1 cellular context compared by ENCODE assay signal in the genomic region with DNA sequence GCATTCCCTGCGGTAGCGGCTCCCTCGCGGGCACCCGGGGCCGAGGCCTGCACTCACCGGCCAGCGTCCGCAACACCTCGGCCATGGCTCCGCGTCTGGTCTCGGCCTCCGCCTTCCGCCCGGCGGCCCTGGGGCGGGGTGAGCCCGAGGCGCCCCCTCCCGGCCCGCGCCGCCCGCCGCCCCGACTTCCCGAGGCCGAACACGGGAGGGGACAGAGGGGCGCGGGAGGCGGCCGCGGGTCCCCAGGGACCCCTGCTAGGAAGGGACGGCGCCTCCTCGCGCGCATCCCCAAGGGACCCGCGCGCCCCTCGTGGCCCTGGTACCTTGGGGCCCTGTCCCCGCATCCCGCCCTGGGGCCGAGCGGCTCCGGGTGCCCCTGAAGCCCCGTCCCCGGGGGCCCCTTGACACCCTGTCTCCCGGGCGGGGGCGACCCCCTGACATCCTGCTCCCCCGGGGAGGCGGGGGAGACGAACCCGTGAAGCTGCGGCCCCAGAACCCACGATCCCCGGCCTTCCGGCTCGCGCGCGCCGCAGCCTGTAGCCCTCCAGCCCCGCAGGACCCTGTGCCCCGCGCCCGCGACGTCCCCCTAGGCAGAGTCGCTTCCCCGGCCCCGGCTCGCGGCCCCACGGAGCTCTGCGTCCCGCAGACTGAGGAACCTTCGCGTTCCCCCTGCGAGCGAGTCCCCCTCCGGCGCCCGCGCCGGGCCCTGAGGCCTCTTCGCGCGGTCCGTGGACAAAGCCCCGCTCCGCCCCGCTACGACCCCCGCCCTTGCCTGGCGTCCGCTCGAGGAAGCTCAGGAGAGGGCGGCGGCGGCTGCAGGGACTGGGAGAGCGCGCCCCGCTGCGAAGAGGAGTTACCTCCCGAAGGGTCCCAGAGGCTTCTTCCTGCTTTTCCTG.
TF ChIP-seq lines count a peak whose summit lies in the region.

A gene (minus strand): TSS at position 97 of the 896 bp plus-strand sequence.

TF ChIP-seq in K562, 482 proteins besides CTCF, POLR2A, EP300 and RAD21 (continued from another document and continues in another):
- TF ChIP-seq, protein P1, sequence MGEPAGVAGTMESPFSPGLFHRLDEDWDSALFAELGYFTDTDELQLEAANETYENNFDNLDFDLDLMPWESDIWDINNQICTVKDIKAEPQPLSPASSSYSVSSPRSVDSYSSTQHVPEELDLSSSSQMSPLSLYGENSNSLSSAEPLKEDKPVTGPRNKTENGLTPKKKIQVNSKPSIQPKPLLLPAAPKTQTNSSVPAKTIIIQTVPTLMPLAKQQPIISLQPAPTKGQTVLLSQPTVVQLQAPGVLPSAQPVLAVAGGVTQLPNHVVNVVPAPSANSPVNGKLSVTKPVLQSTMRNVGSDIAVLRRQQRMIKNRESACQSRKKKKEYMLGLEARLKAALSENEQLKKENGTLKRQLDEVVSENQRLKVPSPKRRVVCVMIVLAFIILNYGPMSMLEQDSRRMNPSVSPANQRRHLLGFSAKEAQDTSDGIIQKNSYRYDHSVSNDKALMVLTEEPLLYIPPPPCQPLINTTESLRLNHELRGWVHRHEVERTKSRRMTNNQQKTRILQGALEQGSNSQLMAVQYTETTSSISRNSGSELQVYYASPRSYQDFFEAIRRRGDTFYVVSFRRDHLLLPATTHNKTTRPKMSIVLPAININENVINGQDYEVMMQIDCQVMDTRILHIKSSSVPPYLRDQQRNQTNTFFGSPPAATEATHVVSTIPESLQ (CRISPR knock-in tag; IDR thresholded peaks at IDR 0.05) = peak; percentile 65
- TF ChIP-seq STAG1 (CRISPR knock-in tag; IDR thresholded peaks at IDR 0.05; ENCODE audit: borderline replicate concordance) (no peak), HMGN3 (IDR thresholded peaks at IDR 0.05; ENCODE audit: borderline replicate concordance, extremely low read depth, insufficient read length, low read depth, low read length) (peak; percentile 16), ZNF140 (CRISPR knock-in tag; IDR thresholded peaks at IDR 0.05) (no peak), ZNF778 (CRISPR knock-in tag; IDR thresholded peaks at IDR 0.05) (no peak), PCBP1 (IDR thresholded peaks at IDR 0.05; ENCODE audit: low read depth, low read length, poor library complexity, severe bottlenecking) (peak; percentile 75), SMARCC2 (IDR thresholded peaks at IDR 0.05; ENCODE audit: low read depth) (no peak), SAP30 (IDR thresholded peaks at IDR 0.05; ENCODE audit: borderline replicate concordance, insufficient read depth, low read depth, low read length, poor library complexity, severe bottlenecking) (peak; percentile 25), ZNF764 (CRISPR knock-in tag; IDR thresholded peaks at IDR 0.05; ENCODE audit: low read depth) (no peak), LARP7 (IDR thresholded peaks at IDR 0.05) (no peak), DACH1 (IDR thresholded peaks at IDR 0.05; ENCODE audit: partially characterized antibody) (no peak), POLR2G (IDR thresholded peaks at IDR 0.05; ENCODE audit: low read depth, low read length) (peak; percentile 85), DPF2 (IDR thresholded peaks at IDR 0.05) (no peak), ZNF76 (CRISPR knock-in tag; IDR thresholded peaks at IDR 0.05; ENCODE audit: borderline replicate concordance) (no peak), E2F3 (CRISPR knock-in tag; IDR thresholded peaks at IDR 0.05) (no peak), MAZ (CRISPR knock-in tag; conservative IDR thresholded peaks at IDR 0.05 in 1 of 2, IDR thresholded peaks at IDR 0.05 in 1 of 2) (peak in 1 of 2 experiments; percentile 75; a peak in 2 of 4 replicates), HCFC1 (IDR thresholded peaks at IDR 0.05; ENCODE audit: low read depth, low read length) (no peak; the same call in 1 of the 2 replicates), ZNF324 (CRISPR knock-in tag; IDR thresholded peaks at IDR 0.05) (no peak), PTTG1 (tag; IDR thresholded peaks at IDR 0.05; ENCODE audit: low read depth) (no peak), HDAC1 (IDR thresholded peaks at IDR 0.05) (no peak), NR4A1 (CRISPR knock-in tag; IDR thresholded peaks at IDR 0.05) (no peak), NR4A1 (tag; IDR thresholded peaks at IDR 0.05) (no peak), LEF1 (IDR thresholded peaks at IDR 0.05) (no peak), BCL6 (CRISPR knock-in tag; IDR thresholded peaks at IDR 0.05) (no peak), FOXM1 (IDR thresholded peaks at IDR 0.05; ENCODE audit: low read depth) (no peak), FOXM1 (CRISPR knock-in tag; IDR thresholded peaks at IDR 0.05; ENCODE audit: low read depth) (0 out of 2 replicates have a peak, but pooled peaks have one; percentile 27), KAT7 (CRISPR knock-in tag; IDR thresholded peaks at IDR 0.05; ENCODE audit: borderline replicate concordance) (peak; percentile 42; the same call in 1 of the 2 replicates), CSDE1 (IDR thresholded peaks at IDR 0.05) (no peak), PHF8 (IDR thresholded peaks at IDR 0.05; ENCODE audit: borderline replicate concordance, low read length) (peak; percentile 60; the same call in 1 of the 2 replicates), HDAC8 (tag; IDR thresholded peaks at IDR 0.05) (no peak), ZNF431 (CRISPR knock-in tag; IDR thresholded peaks at IDR 0.05) (peak; percentile 47; the same call in 1 of the 2 replicates), SMAD3 (CRISPR knock-in tag; conservative IDR thresholded peaks at IDR 0.05) (no peak), ELF4 (CRISPR knock-in tag; IDR thresholded peaks at IDR 0.05) (no peak), FOXK2 (conservative IDR thresholded peaks at IDR 0.05 in 1 of 2, IDR thresholded peaks at IDR 0.05 in 1 of 2; ENCODE audit: low read depth in 2 of 2) (no peak), ZNF134 (CRISPR knock-in tag; conservative IDR thresholded peaks at IDR 0.05) (no peak), KLF13 (tag; IDR thresholded peaks at IDR 0.05; ENCODE audit: borderline replicate concordance, low read depth) (no peak), CREB1 (IDR thresholded peaks at IDR 0.05) (no peak), CREB1 (CRISPR knock-in tag; IDR thresholded peaks at IDR 0.05) (no peak), JUND (IDR thresholded peaks at IDR 0.05; ENCODE audit: borderline replicate concordance, low read depth, low read length) (no peak), JUND (tag; IDR thresholded peaks at IDR 0.05; ENCODE audit: borderline replicate concordance, low read depth, low read length) (no peak), EHMT2 (IDR thresholded peaks at IDR 0.05) (no peak)
- TF ChIP-seq, protein P2, sequence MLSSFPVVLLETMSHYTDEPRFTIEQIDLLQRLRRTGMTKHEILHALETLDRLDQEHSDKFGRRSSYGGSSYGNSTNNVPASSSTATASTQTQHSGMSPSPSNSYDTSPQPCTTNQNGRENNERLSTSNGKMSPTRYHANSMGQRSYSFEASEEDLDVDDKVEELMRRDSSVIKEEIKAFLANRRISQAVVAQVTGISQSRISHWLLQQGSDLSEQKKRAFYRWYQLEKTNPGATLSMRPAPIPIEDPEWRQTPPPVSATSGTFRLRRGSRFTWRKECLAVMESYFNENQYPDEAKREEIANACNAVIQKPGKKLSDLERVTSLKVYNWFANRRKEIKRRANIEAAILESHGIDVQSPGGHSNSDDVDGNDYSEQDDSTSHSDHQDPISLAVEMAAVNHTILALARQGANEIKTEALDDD (IDR thresholded peaks at IDR 0.05) = no peak
- TF ChIP-seq, protein P3, sequence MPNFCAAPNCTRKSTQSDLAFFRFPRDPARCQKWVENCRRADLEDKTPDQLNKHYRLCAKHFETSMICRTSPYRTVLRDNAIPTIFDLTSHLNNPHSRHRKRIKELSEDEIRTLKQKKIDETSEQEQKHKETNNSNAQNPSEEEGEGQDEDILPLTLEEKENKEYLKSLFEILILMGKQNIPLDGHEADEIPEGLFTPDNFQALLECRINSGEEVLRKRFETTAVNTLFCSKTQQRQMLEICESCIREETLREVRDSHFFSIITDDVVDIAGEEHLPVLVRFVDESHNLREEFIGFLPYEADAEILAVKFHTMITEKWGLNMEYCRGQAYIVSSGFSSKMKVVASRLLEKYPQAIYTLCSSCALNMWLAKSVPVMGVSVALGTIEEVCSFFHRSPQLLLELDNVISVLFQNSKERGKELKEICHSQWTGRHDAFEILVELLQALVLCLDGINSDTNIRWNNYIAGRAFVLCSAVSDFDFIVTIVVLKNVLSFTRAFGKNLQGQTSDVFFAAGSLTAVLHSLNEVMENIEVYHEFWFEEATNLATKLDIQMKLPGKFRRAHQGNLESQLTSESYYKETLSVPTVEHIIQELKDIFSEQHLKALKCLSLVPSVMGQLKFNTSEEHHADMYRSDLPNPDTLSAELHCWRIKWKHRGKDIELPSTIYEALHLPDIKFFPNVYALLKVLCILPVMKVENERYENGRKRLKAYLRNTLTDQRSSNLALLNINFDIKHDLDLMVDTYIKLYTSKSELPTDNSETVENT (CRISPR knock-in tag; IDR thresholded peaks at IDR 0.05) = 0 out of 2 replicates have a peak, but pooled peaks have one; percentile 38
- TF ChIP-seq, protein P4, sequence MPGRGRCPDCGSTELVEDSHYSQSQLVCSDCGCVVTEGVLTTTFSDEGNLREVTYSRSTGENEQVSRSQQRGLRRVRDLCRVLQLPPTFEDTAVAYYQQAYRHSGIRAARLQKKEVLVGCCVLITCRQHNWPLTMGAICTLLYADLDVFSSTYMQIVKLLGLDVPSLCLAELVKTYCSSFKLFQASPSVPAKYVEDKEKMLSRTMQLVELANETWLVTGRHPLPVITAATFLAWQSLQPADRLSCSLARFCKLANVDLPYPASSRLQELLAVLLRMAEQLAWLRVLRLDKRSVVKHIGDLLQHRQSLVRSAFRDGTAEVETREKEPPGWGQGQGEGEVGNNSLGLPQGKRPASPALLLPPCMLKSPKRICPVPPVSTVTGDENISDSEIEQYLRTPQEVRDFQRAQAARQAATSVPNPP (IDR thresholded peaks at IDR 0.05; ENCODE audit: borderline replicate concordance, insufficient read depth, insufficient read length) = no peak
- TF ChIP-seq, protein P5, sequence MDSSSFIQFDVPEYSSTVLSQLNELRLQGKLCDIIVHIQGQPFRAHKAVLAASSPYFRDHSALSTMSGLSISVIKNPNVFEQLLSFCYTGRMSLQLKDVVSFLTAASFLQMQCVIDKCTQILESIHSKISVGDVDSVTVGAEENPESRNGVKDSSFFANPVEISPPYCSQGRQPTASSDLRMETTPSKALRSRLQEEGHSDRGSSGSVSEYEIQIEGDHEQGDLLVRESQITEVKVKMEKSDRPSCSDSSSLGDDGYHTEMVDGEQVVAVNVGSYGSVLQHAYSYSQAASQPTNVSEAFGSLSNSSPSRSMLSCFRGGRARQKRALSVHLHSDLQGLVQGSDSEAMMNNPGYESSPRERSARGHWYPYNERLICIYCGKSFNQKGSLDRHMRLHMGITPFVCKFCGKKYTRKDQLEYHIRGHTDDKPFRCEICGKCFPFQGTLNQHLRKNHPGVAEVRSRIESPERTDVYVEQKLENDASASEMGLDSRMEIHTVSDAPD (CRISPR knock-in tag; IDR thresholded peaks at IDR 0.05) = no peak
- TF ChIP-seq, protein P6, sequence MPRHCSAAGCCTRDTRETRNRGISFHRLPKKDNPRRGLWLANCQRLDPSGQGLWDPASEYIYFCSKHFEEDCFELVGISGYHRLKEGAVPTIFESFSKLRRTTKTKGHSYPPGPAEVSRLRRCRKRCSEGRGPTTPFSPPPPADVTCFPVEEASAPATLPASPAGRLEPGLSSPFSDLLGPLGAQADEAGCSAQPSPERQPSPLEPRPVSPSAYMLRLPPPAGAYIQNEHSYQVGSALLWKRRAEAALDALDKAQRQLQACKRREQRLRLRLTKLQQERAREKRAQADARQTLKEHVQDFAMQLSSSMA (CRISPR knock-in tag; IDR thresholded peaks at IDR 0.05) = no peak
- TF ChIP-seq, protein P7, sequence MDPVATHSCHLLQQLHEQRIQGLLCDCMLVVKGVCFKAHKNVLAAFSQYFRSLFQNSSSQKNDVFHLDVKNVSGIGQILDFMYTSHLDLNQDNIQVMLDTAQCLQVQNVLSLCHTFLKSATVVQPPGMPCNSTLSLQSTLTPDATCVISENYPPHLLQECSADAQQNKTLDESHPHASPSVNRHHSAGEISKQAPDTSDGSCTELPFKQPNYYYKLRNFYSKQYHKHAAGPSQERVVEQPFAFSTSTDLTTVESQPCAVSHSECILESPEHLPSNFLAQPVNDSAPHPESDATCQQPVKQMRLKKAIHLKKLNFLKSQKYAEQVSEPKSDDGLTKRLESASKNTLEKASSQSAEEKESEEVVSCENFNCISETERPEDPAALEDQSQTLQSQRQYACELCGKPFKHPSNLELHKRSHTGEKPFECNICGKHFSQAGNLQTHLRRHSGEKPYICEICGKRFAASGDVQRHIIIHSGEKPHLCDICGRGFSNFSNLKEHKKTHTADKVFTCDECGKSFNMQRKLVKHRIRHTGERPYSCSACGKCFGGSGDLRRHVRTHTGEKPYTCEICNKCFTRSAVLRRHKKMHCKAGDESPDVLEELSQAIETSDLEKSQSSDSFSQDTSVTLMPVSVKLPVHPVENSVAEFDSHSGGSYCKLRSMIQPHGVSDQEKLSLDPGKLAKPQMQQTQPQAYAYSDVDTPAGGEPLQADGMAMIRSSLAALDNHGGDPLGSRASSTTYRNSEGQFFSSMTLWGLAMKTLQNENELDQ (CRISPR knock-in tag; IDR thresholded peaks at IDR 0.05; ENCODE audit: borderline replicate concordance) = no peak
- TF ChIP-seq, protein P8, sequence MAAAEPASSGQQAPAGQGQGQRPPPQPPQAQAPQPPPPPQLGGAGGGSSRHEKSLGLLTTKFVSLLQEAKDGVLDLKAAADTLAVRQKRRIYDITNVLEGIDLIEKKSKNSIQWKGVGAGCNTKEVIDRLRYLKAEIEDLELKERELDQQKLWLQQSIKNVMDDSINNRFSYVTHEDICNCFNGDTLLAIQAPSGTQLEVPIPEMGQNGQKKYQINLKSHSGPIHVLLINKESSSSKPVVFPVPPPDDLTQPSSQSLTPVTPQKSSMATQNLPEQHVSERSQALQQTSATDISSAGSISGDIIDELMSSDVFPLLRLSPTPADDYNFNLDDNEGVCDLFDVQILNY (CRISPR knock-in tag; IDR thresholded peaks at IDR 0.05) = no peak
- TF ChIP-seq, protein P9, sequence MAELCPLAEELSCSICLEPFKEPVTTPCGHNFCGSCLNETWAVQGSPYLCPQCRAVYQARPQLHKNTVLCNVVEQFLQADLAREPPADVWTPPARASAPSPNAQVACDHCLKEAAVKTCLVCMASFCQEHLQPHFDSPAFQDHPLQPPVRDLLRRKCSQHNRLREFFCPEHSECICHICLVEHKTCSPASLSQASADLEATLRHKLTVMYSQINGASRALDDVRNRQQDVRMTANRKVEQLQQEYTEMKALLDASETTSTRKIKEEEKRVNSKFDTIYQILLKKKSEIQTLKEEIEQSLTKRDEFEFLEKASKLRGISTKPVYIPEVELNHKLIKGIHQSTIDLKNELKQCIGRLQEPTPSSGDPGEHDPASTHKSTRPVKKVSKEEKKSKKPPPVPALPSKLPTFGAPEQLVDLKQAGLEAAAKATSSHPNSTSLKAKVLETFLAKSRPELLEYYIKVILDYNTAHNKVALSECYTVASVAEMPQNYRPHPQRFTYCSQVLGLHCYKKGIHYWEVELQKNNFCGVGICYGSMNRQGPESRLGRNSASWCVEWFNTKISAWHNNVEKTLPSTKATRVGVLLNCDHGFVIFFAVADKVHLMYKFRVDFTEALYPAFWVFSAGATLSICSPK (IDR thresholded peaks at IDR 0.05; ENCODE audit: borderline replicate concordance) = no peak
- TF ChIP-seq, protein P10, sequence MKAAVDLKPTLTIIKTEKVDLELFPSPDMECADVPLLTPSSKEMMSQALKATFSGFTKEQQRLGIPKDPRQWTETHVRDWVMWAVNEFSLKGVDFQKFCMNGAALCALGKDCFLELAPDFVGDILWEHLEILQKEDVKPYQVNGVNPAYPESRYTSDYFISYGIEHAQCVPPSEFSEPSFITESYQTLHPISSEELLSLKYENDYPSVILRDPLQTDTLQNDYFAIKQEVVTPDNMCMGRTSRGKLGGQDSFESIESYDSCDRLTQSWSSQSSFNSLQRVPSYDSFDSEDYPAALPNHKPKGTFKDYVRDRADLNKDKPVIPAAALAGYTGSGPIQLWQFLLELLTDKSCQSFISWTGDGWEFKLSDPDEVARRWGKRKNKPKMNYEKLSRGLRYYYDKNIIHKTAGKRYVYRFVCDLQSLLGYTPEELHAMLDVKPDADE (conservative IDR thresholded peaks at IDR 0.05; ENCODE audit: control insufficient read depth, low read depth, low read length) = peak; percentile 32; the same call in 1 of the 2 replicates
